In the genomic region with DNA sequence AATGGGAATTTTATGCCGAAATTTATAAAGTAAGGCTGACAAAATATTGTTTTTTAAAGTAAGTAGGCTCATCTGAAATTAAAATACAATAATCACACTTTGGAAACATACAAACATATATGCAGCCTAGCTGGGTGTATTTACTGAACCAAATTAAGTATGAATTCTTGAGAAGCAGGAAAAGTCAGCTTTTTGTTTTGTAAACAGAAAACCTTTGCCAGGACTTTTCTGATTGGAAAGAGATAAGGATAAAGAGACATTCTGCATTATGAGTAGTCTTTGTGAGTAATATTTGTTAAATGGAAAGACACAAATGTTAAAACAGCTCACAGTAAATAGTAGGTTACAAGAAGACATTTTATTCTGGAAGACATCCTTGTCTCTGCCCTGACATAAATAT, we compare ENCODE assay signal across 21 cellular contexts.
"Had no signal": no experiment of that assay in that cellular context is flagged by ENCODE, and none has a peak within 500 bp of the region (broad histone marks: within the 10 kb centered on the region; RNA-seq: fewer than 3 reads in every experiment).

No MANE protein-coding gene starts in this region.

- H3K27ac ChIP-seq: HL-60, RWPE1, SJCRH30 had no signal

- H3K9me3 ChIP-seq: SJCRH30 had no signal

- DNase-seq: KBM-7, MV-4-11, NCI-H1048, NCI-H1105, NCI-H1417, NCI-H1436 treated with DMSO at 0.1 percent for 48 hours, NCI-H1694, NCI-H187 treated with DMSO at 0.1 percent for 48 hours, NCI-H2029 treated with DMSO at 0.1 percent for 48 hours, NCI-H2107, NCI-H2227 treated with DMSO at 0.1 percent for 48 hours, NCI-H524, NCI-H526 treated with DMSO at 0.1 percent for 48 hours, NCI-H774, SHP77, SJCRH30, T-helper 1 cell had no signal

- H3K4me3 ChIP-seq: SJCRH30 had no signal

- H3K36me3 ChIP-seq: SJCRH30 had no signal

- ATAC-seq: Panc1, SK-N-SH treated with all-trans-retinoic acid at 6 μM for 48 hours had no signal

- H3K4me1 ChIP-seq: SJCRH30 had no signal
